21 cellular contexts compared by ENCODE assay signal in genomic region chr3:127716334-127716733, GRCh38.
"Had no signal": no experiment of that assay in that cellular context is flagged by ENCODE, and none has a peak within 500 bp of the region (broad histone marks: within the 10 kb centered on the region; RNA-seq: fewer than 3 reads in every experiment).

No MANE protein-coding gene starts in this region.

- H3K9ac ChIP-seq: parathyroid adenoma had no signal

- H3K4me1 ChIP-seq: parathyroid adenoma had no signal

- ATAC-seq: body of pancreas, left lung, natural killer cell had no signal

- H3K9me3 Mint-ChIP-seq: activated naive CD8-positive, alpha-beta T cell treated with anti-CD3 and anti-CD28 coated beads, Interleukin-2, amount 10 ng/mL, durations not matched to agents 7 days and 5 days; activated T-helper 1 cell treated with anti-CD3 and anti-CD28 coated beads, Interleukin-12 subunit alpha, Interleukin-12 subunit beta, Interleukin-2, Interleukin-4 antibody, amounts not matched to agents 30 ng/mL and 10 ng/mL and 1 ng/mL, durations not matched to agents 14 hours and 24 hours and 36 hours; memory B cell; natural killer cell; stimulated activated naive CD8-positive, alpha-beta T cell treated with anti-CD3 and anti-CD28 coated beads, Interleukin-15, Interleukin-2, amounts not matched to agents 100 ng/mL and 50 ng/mL, for 24 hours had no signal

- DNase-seq: activated CD4-positive, alpha-beta T cell treated with anti-CD3 and anti-CD28 coated beads, Interleukin-2, amount 50 U/mL, for 48 hours; activated naive CD4-positive, alpha-beta T cell; activated T-cell treated with anti-CD3 and anti-CD28 coated beads for 4 hours; central memory CD4-positive, alpha-beta T cell; foreskin fibroblast; left lung; natural killer cell; stimulated activated CD4-positive, alpha-beta T cell treated with anti-CD3 and anti-CD28 coated beads, Interleukin-15, amount 100 ng/mL, for 24 hours; stimulated activated CD4-positive, alpha-beta T cell treated with anti-CD3 and anti-CD28 coated beads, Interleukin-2, amount 100 ng/mL, for 48 hours; SW 1271; trophoblast cell had no signal

- H3K36me3 Mint-ChIP-seq: activated naive CD8-positive, alpha-beta T cell treated with anti-CD3 and anti-CD28 coated beads, Interleukin-2, amount 10 ng/mL, durations not matched to agents 7 days and 5 days; memory B cell; natural killer cell had no signal

- H3K9me3 ChIP-seq: body of pancreas, left lung, suprapubic skin, vagina had no signal

- H3K27ac Mint-ChIP-seq: activated naive CD8-positive, alpha-beta T cell treated with anti-CD3 and anti-CD28 coated beads, Interleukin-2, amount 10 ng/mL, durations not matched to agents 7 days and 5 days; activated T-helper 1 cell treated with anti-CD3 and anti-CD28 coated beads, Interleukin-12 subunit alpha, Interleukin-12 subunit beta, Interleukin-2, Interleukin-4 antibody, amounts not matched to agents 30 ng/mL and 10 ng/mL and 1 ng/mL, durations not matched to agents 14 hours and 24 hours and 36 hours; memory B cell; natural killer cell; stimulated activated naive CD8-positive, alpha-beta T cell treated with anti-CD3 and anti-CD28 coated beads, Interleukin-15, Interleukin-2, amounts not matched to agents 100 ng/mL and 50 ng/mL, for 24 hours had no signal

- H3K27me3 ChIP-seq: body of pancreas, dorsolateral prefrontal cortex, left lung, suprapubic skin, vagina had no signal

- H3K4me1 Mint-ChIP-seq: activated naive CD8-positive, alpha-beta T cell treated with anti-CD3 and anti-CD28 coated beads, Interleukin-2, amount 10 ng/mL, durations not matched to agents 7 days and 5 days; memory B cell; natural killer cell had no signal

- H3K27ac ChIP-seq: body of pancreas, parathyroid adenoma, suprapubic skin, vagina had no signal

- H3K4me3 ChIP-seq: body of pancreas, dorsolateral prefrontal cortex, left lung, skin epidermis, suprapubic skin, vagina had no signal

- H3K27me3 Mint-ChIP-seq: memory B cell; stimulated activated naive CD8-positive, alpha-beta T cell treated with anti-CD3 and anti-CD28 coated beads, Interleukin-15, Interleukin-2, amounts not matched to agents 100 ng/mL and 50 ng/mL, for 24 hours had no signal

- H2AFZ ChIP-seq: parathyroid adenoma had no signal

- H3K79me2 ChIP-seq: parathyroid adenoma had no signal

- H3K4me3 Mint-ChIP-seq: activated naive CD8-positive, alpha-beta T cell treated with anti-CD3 and anti-CD28 coated beads, Interleukin-2, amount 10 ng/mL, durations not matched to agents 7 days and 5 days; activated T-helper 1 cell treated with anti-CD3 and anti-CD28 coated beads, Interleukin-12 subunit alpha, Interleukin-12 subunit beta, Interleukin-2, Interleukin-4 antibody, amounts not matched to agents 30 ng/mL and 10 ng/mL and 1 ng/mL, durations not matched to agents 14 hours and 24 hours and 36 hours; memory B cell; natural killer cell; stimulated activated naive CD8-positive, alpha-beta T cell treated with anti-CD3 and anti-CD28 coated beads, Interleukin-15, Interleukin-2, amounts not matched to agents 100 ng/mL and 50 ng/mL, for 24 hours had no signal
